7 cellular contexts compared by ENCODE assay signal in genomic region chr17:82332669-82333278, GRCh38. TPM values are rescaled to one million over a fixed set of nuclear protein-coding genes. Genes with fewer than 3 reads are reported as not detected.
DNase-seq lines count a peak whose midpoint lies in the region; ATAC-seq and TF ChIP-seq lines count a peak whose summit lies in the region.

No MANE protein-coding gene starts in this region.

- H2BK15ac ChIP-seq in H9 (ENCODE audit: low read depth, low read length), result no peak overlapping the region

- no peak overlapping the region for H4K91ac ChIP-seq in H9 (ENCODE audit: insufficient read length, low read depth, low read length)

- 0 out of 5 replicates have a peak, but pooled peaks cover 0 to 3% of the 10 kb centered on the region in 2 experiments for H3K9me3 Mint-ChIP-seq in H9

- POLR2A ChIA-PET in Panc1 (lab: Charles Lee), result no interaction called here

- H3K36me3 Mint-ChIP-seq in H9 (ENCODE audit: insufficient read depth in 1 of 3, low read depth in 3 of 3), result no peaks in the 10 kb centered on the region; a peak in 1 of 7 replicates

- H2AK5ac ChIP-seq in H9 (ENCODE audit: insufficient read length, low read length), result no peak overlapping the region

- no peak overlapping the region for H3K56ac ChIP-seq in H9 (ENCODE audit: insufficient read length, low read depth, low read length)

- no peak overlapping the region for H3K27ac Mint-ChIP-seq in H9

- no peak overlapping the region for H4K8ac ChIP-seq in H9 (replicated peaks; ENCODE audit: insufficient read length, low read depth, low read length)

- WGBS in H9 (ENCODE audit: extremely low coverage, insufficient read length, low lambda C conversion rate), result no CpG with 5 or more reads among the region's 32 CpGs

- peak; percentile 59 for DNase-seq in H9
- no peak for DNase-seq in Panc1 (ENCODE audit: low read depth, low spot score)
- DNase-seq in choroid plexus epithelial cell (ENCODE audit: low read depth), result peak; percentile 59
- peak; percentile 83 for DNase-seq in lower lobe of right lung
- DNase-seq in tibial artery, result peak in 1 of 2 donors; percentile 50
- no peak for DNase-seq in 8988T
- no peak for DNase-seq in HPDE6-E6E7 (ENCODE audit: extremely low spot score)

- peaks cover 93% of the 10 kb centered on the region for H3K27me3 Mint-ChIP-seq in H9 (ENCODE audit: low read depth)

- intact Hi-C loops in Panc1 (cut with micrococcal nuclease; ENCODE audit: unreplicated experiment), result loop anchor here (5.0 kb wide), 1 partner anchor 35 kb away; no protein-coding TSS in a partner anchor
- intact Hi-C loops in lower lobe of right lung (cut with DNase I), result no loop called here
- intact Hi-C loops in tibial artery (cut with DNase I; ENCODE audit: low total_unique reads), result no loop called here

- CTCF ChIA-PET in Panc1 (lab: Charles Lee), result interaction anchor here (1.0 kb wide), 1 partner anchor 10 kb away, joined by 4 read pairs; no protein-coding TSS in a partner anchor

- H2BK20ac ChIP-seq in H9 (ENCODE audit: low read depth, low read length, poor library complexity, severe bottlenecking), result no peak overlapping the region

- no peaks in the 10 kb centered on the region for H3K79me1 ChIP-seq in H9 (ENCODE audit: insufficient read depth, low read depth, low read length, poor library complexity, severe bottlenecking)

- H3K27ac ChIP-seq in H9 (ENCODE audit: insufficient read length, low read depth, low read length) (no peak overlapping the region), Panc1 (ENCODE audit: low read length) (peak overlapping the region; percentile 46; the same call in 1 of the 2 replicates), lower lobe of right lung (peak overlapping the region; percentile 86), tibial artery (no peak overlapping the region)

- BruUV-seq in Panc1 (replicated peaks; lab: Mats Ljungman, UMichigan), result no TSS peak

- ATAC-seq in Panc1 (peak; percentile 42), lower lobe of right lung (peak; percentile 59 to 68)

- H4K5ac ChIP-seq in H9 (ENCODE audit: insufficient read length, low read depth, low read length), result no peak overlapping the region

- no peak overlapping the region for H2BK12ac ChIP-seq in H9 (ENCODE audit: insufficient read length, low read depth, low read length)

- H3K23me2 ChIP-seq in H9 (ENCODE audit: insufficient read length, low read depth, low read length, poor library complexity, severe bottlenecking), result no peaks in the 10 kb centered on the region

- peaks cover 2% of the 10 kb centered on the region; the same call in 1 of the 2 replicates for H3K36me3 ChIP-seq in Panc1 (ENCODE audit: control insufficient read depth, insufficient read depth, low read length)
- no peaks in the 10 kb centered on the region for H3K36me3 ChIP-seq in lower lobe of right lung
- H3K36me3 ChIP-seq in tibial artery, result no peaks in the 10 kb centered on the region

- H3K4me2 ChIP-seq in H9 (ENCODE audit: insufficient read depth, insufficient read length, low read length), result peak overlapping the region; percentile 30

- H3K27me3 ChIP-seq in H9 (ENCODE audit: insufficient read depth, low read length), result peaks cover 10% of the 10 kb centered on the region; the same call in 1 of the 2 replicates
- no peaks in the 10 kb centered on the region for H3K27me3 ChIP-seq in Panc1 (ENCODE audit: control insufficient read depth, insufficient read depth, low read length)
- H3K27me3 ChIP-seq in lower lobe of right lung (ENCODE audit: low read depth), result no peaks in the 10 kb centered on the region
- H3K27me3 ChIP-seq in tibial artery, result peaks cover 0 to 70% of the 10 kb centered on the region in 2 donors

- peak overlapping the region; percentile 44 to 71 for H3K4me3 Mint-ChIP-seq in H9

- H3K4me3 ChIP-seq in Panc1 (ENCODE audit: low read depth in 2 of 2, low read length in 2 of 2) (peak overlapping the region; percentile 43 to 71), choroid plexus epithelial cell (ENCODE audit: low read depth, low read length) (peak overlapping the region; percentile 48), lower lobe of right lung (peak overlapping the region; percentile 76), tibial artery (peak overlapping the region; percentile 51 to 61)

- H3K4me1 ChIP-seq in H9 (ENCODE audit: insufficient read depth, low read length), result no peaks in the 10 kb centered on the region
- H3K4me1 ChIP-seq in Panc1 (ENCODE audit: control insufficient read depth, insufficient read depth, low read length), result peaks cover 67% of the 10 kb centered on the region
- peaks cover 56% of the 10 kb centered on the region for H3K4me1 ChIP-seq in lower lobe of right lung
- peaks cover 0 to 42% (median 36%) of the 10 kb centered on the region in 4 donors for H3K4me1 ChIP-seq in tibial artery

- in situ Hi-C loops in Panc1 (cut with HindIII; ENCODE audit: low pct_unique_long_range_greater_than_20kb, low sequenced_read_pairs), result no loop called here

- H3K9me3 ChIP-seq in H9 (ENCODE audit: control insufficient read depth, low read depth, low read length) (no peaks in the 10 kb centered on the region), Panc1 (ENCODE audit: control insufficient read depth, insufficient read depth, low read depth, low read length) (no peaks in the 10 kb centered on the region), lower lobe of right lung (no peaks in the 10 kb centered on the region), tibial artery (no peaks in the 10 kb centered on the region)

- H4K20me1 ChIP-seq in H9 (ENCODE audit: control insufficient read depth, insufficient read depth, insufficient read length), result no peaks in the 10 kb centered on the region

- H3K14ac ChIP-seq in H9 (ENCODE audit: insufficient read depth, low read length), result no peak overlapping the region

- no peak overlapping the region for H2BK5ac ChIP-seq in H9 (ENCODE audit: insufficient read length, low read length)

- no peak for TF ChIP-seq CTCF in H9 (conservative IDR thresholded peaks at IDR 0.05)
- TF ChIP-seq CTCF in Panc1 (IDR thresholded peaks at IDR 0.05), result no peak
- no peak for TF ChIP-seq CTCF in choroid plexus epithelial cell (conservative IDR thresholded peaks at IDR 0.05; ENCODE audit: low read depth, low read length)
- no peak for TF ChIP-seq CTCF in lower lobe of right lung (IDR thresholded peaks at IDR 0.05)
- TF ChIP-seq CTCF in tibial artery (IDR thresholded peaks at IDR 0.05), result no peak

- H2AFZ ChIP-seq in H9 (ENCODE audit: low read length), result no peak overlapping the region

- H3K4ac ChIP-seq in H9 (ENCODE audit: low read depth, low read length), result no peak overlapping the region

- peaks cover 16 to 35% of the 10 kb centered on the region in 2 experiments for H3K4me1 Mint-ChIP-seq in H9

- H3T11ph ChIP-seq in H9 (ENCODE audit: low read length), result no peak overlapping the region

- no peak overlapping the region for H2BK120ac ChIP-seq in H9 (ENCODE audit: low read depth, low read length, poor library complexity, severe bottlenecking)

- H3K23ac ChIP-seq in H9 (ENCODE audit: insufficient read length, low read depth, low read length), result no peak overlapping the region

- no peaks in the 10 kb centered on the region for H3K79me2 ChIP-seq in H9 (ENCODE audit: insufficient read depth, low read length)

- H3K9ac ChIP-seq in H9 (ENCODE audit: extremely low read depth, insufficient read length, low read length), result no peak overlapping the region

- H3K18ac ChIP-seq in H9 (ENCODE audit: insufficient read length, low read depth, low read length), result no peak overlapping the region

RNA-seq across cellular contexts. Expression of gene SECTM1, which starts 0.8 kb away (rescaled TPM):
- total RNA-seq in H9 (2021) (0.28 and 0.70 TPM in 2 replicates), Panc1 (2021; ENCODE audit: unreplicated experiment) (5.4 TPM), lower lobe of right lung (44.5 TPM)
- 7.3 TPM for polyA plus RNA-seq in Panc1 (2012; ENCODE audit: insufficient read length)

RNA-seq across cellular contexts. Expression of gene CD7, which starts 15.4 kb away (rescaled TPM):
- 0.22 and 0.35 TPM in 2 replicates for total RNA-seq in H9 (2021)
- 0.77 TPM for total RNA-seq in Panc1 (2021; ENCODE audit: unreplicated experiment)
- 0.27 TPM for polyA plus RNA-seq in Panc1 (2012; ENCODE audit: insufficient read length)
- 7.1 TPM for total RNA-seq in lower lobe of right lung

RNA-seq across cellular contexts. Expression of gene TEX19, which starts 26.3 kb away (rescaled TPM):
- total RNA-seq in H9 (2021) (1.4 and 1.5 TPM in 2 replicates), Panc1 (2021; ENCODE audit: unreplicated experiment) (0.21 TPM), lower lobe of right lung (not detected)
- polyA plus RNA-seq in Panc1 (2012; ENCODE audit: insufficient read length), result not detected

RNA-seq across cellular contexts. Expression of gene UTS2R, which starts 38.8 kb away (rescaled TPM):
- total RNA-seq in H9 (2021) (0.75 and 0.94 TPM in 2 replicates), Panc1 (2021; ENCODE audit: unreplicated experiment) (0.39 TPM), lower lobe of right lung (not detected)
- 0.16 TPM for polyA plus RNA-seq in Panc1 (2012; ENCODE audit: insufficient read length)

RNA-seq across cellular contexts. Expression of gene CSNK1D, which starts 59.3 kb away (rescaled TPM):
- 137 and 144 TPM in 2 replicates for total RNA-seq in H9 (2021)
- total RNA-seq in Panc1 (2021; ENCODE audit: unreplicated experiment), result 234 TPM
- polyA plus RNA-seq in Panc1 (2012; ENCODE audit: insufficient read length), result 316 TPM
- total RNA-seq in lower lobe of right lung, result 146 TPM

Comparison
In these comparisons a context has a peak if more than half of its experiments do, and no peak if none do; other contexts are left out.
1. DNase-seq: peak in H9 (single experiment), choroid plexus epithelial cell (single experiment) and lower lobe of right lung (single experiment); none in Panc1 (single experiment), 8988T (single experiment) and HPDE6-E6E7 (single experiment).
2. H3K27ac ChIP-seq: peak in Panc1 (single experiment) and lower lobe of right lung (single experiment); none in H9 (single experiment) and tibial artery (0 of 2).
3. Peak in every context shown above with its lines, with median percentiles within 50 percentile points of each other: H3K4me3 ChIP-seq.